ENCODE assay signal across 9 cellular contexts in the genomic region with DNA sequence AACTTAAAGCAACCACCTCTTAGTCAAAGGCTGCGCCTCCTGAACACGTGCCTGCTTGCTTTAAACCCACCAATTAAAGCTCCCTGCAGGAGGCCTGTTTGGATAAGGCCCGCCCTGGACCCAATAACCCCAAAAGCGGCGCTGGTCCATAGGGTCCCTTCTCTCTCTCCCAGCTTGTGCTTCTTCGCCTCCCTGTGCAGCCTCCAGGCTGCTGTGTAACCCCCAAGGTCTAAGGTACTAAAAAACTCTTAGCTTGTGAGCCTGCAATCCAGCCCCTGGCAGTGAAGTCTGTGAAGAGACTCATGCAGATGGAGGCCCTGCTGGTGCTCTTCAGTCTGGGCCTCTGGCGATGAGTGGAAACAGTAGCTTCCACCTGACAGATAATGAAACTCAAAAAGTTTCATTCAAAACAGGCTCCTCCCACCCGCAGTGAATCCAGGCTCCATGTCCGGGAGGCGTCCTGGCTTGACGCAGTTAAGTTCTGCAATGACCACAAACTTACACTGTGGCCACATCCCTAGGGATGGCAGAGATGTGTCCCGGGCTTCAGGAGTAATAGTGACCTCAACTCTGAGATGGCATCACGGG.
DNase-seq lines count a peak whose midpoint lies in the region; ATAC-seq and TF ChIP-seq lines count a peak whose summit lies in the region.
"Had no signal": no experiment of that assay in that cellular context is flagged by ENCODE, and none has a peak within 500 bp of the region (broad histone marks: within the 10 kb centered on the region; RNA-seq: fewer than 3 reads in every experiment).

No MANE protein-coding gene starts in this region.

- DNase-seq in H9 (no peak), sigmoid colon (no peak), hepatic stellate cell (ENCODE audit: low spot score) (no peak), kidney glomerular epithelial cell (lab: John Stamatoyannopoulos, UW) (no peak)
- DNase-seq in activated T-helper 1 cell treated with anti-CD3 and anti-CD28 coated beads, Interleukin-12 subunit alpha, Interleukin-12 subunit beta, Interleukin-2, Interleukin-4 antibody, amounts not matched to agents 30 ng/mL and 10 ng/mL and 1 ng/mL, durations not matched to agents 14 hours and 24 hours and 36 hours (ENCODE audit: low spot score), result peak; percentile 41
- DNase-seq: NCI-H2081 had no signal

- no peak overlapping the region for H3K9ac ChIP-seq in H9 (ENCODE audit: extremely low read depth, insufficient read length, low read length)

- H3K9me3 ChIP-seq in H9 (ENCODE audit: control insufficient read depth, low read depth, low read length) (no peaks in the 10 kb centered on the region), sigmoid colon (no peaks in the 10 kb centered on the region)

- no peaks in the 10 kb centered on the region for H3K79me2 ChIP-seq in H9 (ENCODE audit: insufficient read depth, low read length)

- H4K5ac ChIP-seq in H9 (ENCODE audit: insufficient read length, low read depth, low read length), result no peak overlapping the region

- H3K27ac Mint-ChIP-seq in H9, result peak overlapping the region in 2 of 3 experiments; percentile 19 to 39; a peak in 2 of 7 replicates
- peak overlapping the region; percentile 98 for H3K27ac Mint-ChIP-seq in activated T-helper 1 cell treated with anti-CD3 and anti-CD28 coated beads, Interleukin-12 subunit alpha, Interleukin-12 subunit beta, Interleukin-2, Interleukin-4 antibody, amounts not matched to agents 30 ng/mL and 10 ng/mL and 1 ng/mL, durations not matched to agents 14 hours and 24 hours and 36 hours

- no peaks in the 10 kb centered on the region for H4K20me1 ChIP-seq in H9 (ENCODE audit: control insufficient read depth, insufficient read depth, insufficient read length)

- TF ChIP-seq POLR2A in sigmoid colon (IDR thresholded peaks at IDR 0.05), result no peak

- H2AFZ ChIP-seq in H9 (ENCODE audit: low read length), result no peak overlapping the region

- H3K56ac ChIP-seq in H9 (ENCODE audit: insufficient read length, low read depth, low read length), result no peak overlapping the region

- H3K27me3 Mint-ChIP-seq in H9 (ENCODE audit: low read depth), result no peaks in the 10 kb centered on the region
- no peaks in the 10 kb centered on the region for H3K27me3 Mint-ChIP-seq in activated T-helper 1 cell treated with anti-CD3 and anti-CD28 coated beads, Interleukin-12 subunit alpha, Interleukin-12 subunit beta, Interleukin-2, Interleukin-4 antibody, amounts not matched to agents 30 ng/mL and 10 ng/mL and 1 ng/mL, durations not matched to agents 14 hours and 24 hours and 36 hours (ENCODE audit: insufficient read depth)

- H3K4ac ChIP-seq in H9 (ENCODE audit: low read depth, low read length), result no peak overlapping the region

- no peak overlapping the region for H2BK20ac ChIP-seq in H9 (ENCODE audit: low read depth, low read length, poor library complexity, severe bottlenecking)

- no CpG with 5 or more reads among the region's 13 CpGs for WGBS in H9 (ENCODE audit: extremely low coverage, insufficient read length, low lambda C conversion rate)
- 58 to 77% methylated on average over 13 of the region's 13 CpGs for WGBS in sigmoid colon, 2 donors

- H4K91ac ChIP-seq in H9 (ENCODE audit: insufficient read length, low read depth, low read length), result no peak overlapping the region

- H3K4me1 ChIP-seq in H9 (ENCODE audit: insufficient read depth, low read length) (peaks cover 3% of the 10 kb centered on the region; the same call in 1 of the 2 replicates), sigmoid colon (peaks cover 0 to 57% (median 41%) of the 10 kb centered on the region in 4 donors)

- H3K9me3 Mint-ChIP-seq in H9, result no peaks in the 10 kb centered on the region
- H3K9me3 Mint-ChIP-seq in activated T-helper 1 cell treated with anti-CD3 and anti-CD28 coated beads, Interleukin-12 subunit alpha, Interleukin-12 subunit beta, Interleukin-2, Interleukin-4 antibody, amounts not matched to agents 30 ng/mL and 10 ng/mL and 1 ng/mL, durations not matched to agents 14 hours and 24 hours and 36 hours, result no peaks in the 10 kb centered on the region

- H3K4me3 ChIP-seq in sigmoid colon, result no peak overlapping the region

- no peak for TF ChIP-seq EP300 in sigmoid colon (IDR thresholded peaks at IDR 0.05)

- H2BK5ac ChIP-seq in H9 (ENCODE audit: insufficient read length, low read length), result no peak overlapping the region

- H3K27ac ChIP-seq in H9 (ENCODE audit: insufficient read length, low read depth, low read length) (no peak overlapping the region), sigmoid colon (peak overlapping the region in 3 of 4 donors; percentile 65 to 82 (median 74))

- H2BK12ac ChIP-seq in H9 (ENCODE audit: insufficient read length, low read depth, low read length), result no peak overlapping the region

- H2BK120ac ChIP-seq in H9 (ENCODE audit: low read depth, low read length, poor library complexity, severe bottlenecking), result no peak overlapping the region

- H3T11ph ChIP-seq in H9 (ENCODE audit: low read length), result no peak overlapping the region

- ATAC-seq in GM18502 (IDR thresholded peaks at IDR 0.05; ENCODE audit: poor library complexity, unreplicated experiment) (peak; percentile 60), GM21717 (IDR thresholded peaks at IDR 0.05; ENCODE audit: unreplicated experiment) (no peak), HG03565 (IDR thresholded peaks at IDR 0.05; ENCODE audit: unreplicated experiment) (no peak)

- no peaks in the 10 kb centered on the region for H3K23me2 ChIP-seq in H9 (ENCODE audit: insufficient read length, low read depth, low read length, poor library complexity, severe bottlenecking)

- no peak overlapping the region for H3K23ac ChIP-seq in H9 (ENCODE audit: insufficient read length, low read depth, low read length)

- H4K8ac ChIP-seq in H9 (replicated peaks; ENCODE audit: insufficient read length, low read depth, low read length), result no peak overlapping the region

- peaks cover 3 to 11% (median 10%) of the 10 kb centered on the region in 3 experiments; a peak in 6 of 7 replicates for H3K36me3 Mint-ChIP-seq in H9 (ENCODE audit: insufficient read depth in 1 of 3, low read depth in 3 of 3)
- peaks cover 55% of the 10 kb centered on the region for H3K36me3 Mint-ChIP-seq in activated T-helper 1 cell treated with anti-CD3 and anti-CD28 coated beads, Interleukin-12 subunit alpha, Interleukin-12 subunit beta, Interleukin-2, Interleukin-4 antibody, amounts not matched to agents 30 ng/mL and 10 ng/mL and 1 ng/mL, durations not matched to agents 14 hours and 24 hours and 36 hours (ENCODE audit: low read depth)

- intact Hi-C loops in activated T-helper 1 cell treated with anti-CD3 and anti-CD28 coated beads, Interleukin-12 subunit alpha, Interleukin-12 subunit beta, Interleukin-2, Interleukin-4 antibody, amounts not matched to agents 30 ng/mL and 10 ng/mL and 1 ng/mL, durations not matched to agents 14 hours and 24 hours and 36 hours (cut with micrococcal nuclease), result loop anchor here (1.0 to 5.0 kb wide), 7 partner anchors 9 to 68 kb away; no protein-coding TSS in a partner anchor
- intact Hi-C loops in sigmoid colon (cut with DNase I), result loop anchor here (2.0 to 5.0 kb wide), 2 partner anchors 55 to 98 kb away; partner anchors contain the start of gene RAPGEF1

- TF ChIP-seq CTCF in H9 (conservative IDR thresholded peaks at IDR 0.05) (no peak), sigmoid colon (IDR thresholded peaks at IDR 0.05) (no peak)

- H3K4me1 Mint-ChIP-seq in H9, result peaks cover 25 to 28% of the 10 kb centered on the region in 2 experiments
- H3K4me1 Mint-ChIP-seq in activated T-helper 1 cell treated with anti-CD3 and anti-CD28 coated beads, Interleukin-12 subunit alpha, Interleukin-12 subunit beta, Interleukin-2, Interleukin-4 antibody, amounts not matched to agents 30 ng/mL and 10 ng/mL and 1 ng/mL, durations not matched to agents 14 hours and 24 hours and 36 hours (ENCODE audit: low read depth), result peaks cover 94% of the 10 kb centered on the region

- H3K14ac ChIP-seq in H9 (ENCODE audit: insufficient read depth, low read length), result no peak overlapping the region

- H2AK5ac ChIP-seq in H9 (ENCODE audit: insufficient read length, low read length), result no peak overlapping the region

- peaks cover 0 to 19% (median 10%) of the 10 kb centered on the region in 4 donors for H3K36me3 ChIP-seq in sigmoid colon

- no peak overlapping the region for H2BK15ac ChIP-seq in H9 (ENCODE audit: low read depth, low read length)

- H3K18ac ChIP-seq in H9 (ENCODE audit: insufficient read length, low read depth, low read length), result no peak overlapping the region

- H3K4me3 Mint-ChIP-seq in H9, result no peak overlapping the region
- peak overlapping the region; percentile 71 for H3K4me3 Mint-ChIP-seq in activated T-helper 1 cell treated with anti-CD3 and anti-CD28 coated beads, Interleukin-12 subunit alpha, Interleukin-12 subunit beta, Interleukin-2, Interleukin-4 antibody, amounts not matched to agents 30 ng/mL and 10 ng/mL and 1 ng/mL, durations not matched to agents 14 hours and 24 hours and 36 hours

- no peaks in the 10 kb centered on the region for H3K79me1 ChIP-seq in H9 (ENCODE audit: insufficient read depth, low read depth, low read length, poor library complexity, severe bottlenecking)

- H3K4me2 ChIP-seq in H9 (ENCODE audit: insufficient read depth, insufficient read length, low read length), result no peak overlapping the region

- H3K27me3 ChIP-seq in H9 (ENCODE audit: insufficient read depth, low read length) (no peaks in the 10 kb centered on the region), sigmoid colon (no peaks in the 10 kb centered on the region)
